In the genomic region with DNA sequence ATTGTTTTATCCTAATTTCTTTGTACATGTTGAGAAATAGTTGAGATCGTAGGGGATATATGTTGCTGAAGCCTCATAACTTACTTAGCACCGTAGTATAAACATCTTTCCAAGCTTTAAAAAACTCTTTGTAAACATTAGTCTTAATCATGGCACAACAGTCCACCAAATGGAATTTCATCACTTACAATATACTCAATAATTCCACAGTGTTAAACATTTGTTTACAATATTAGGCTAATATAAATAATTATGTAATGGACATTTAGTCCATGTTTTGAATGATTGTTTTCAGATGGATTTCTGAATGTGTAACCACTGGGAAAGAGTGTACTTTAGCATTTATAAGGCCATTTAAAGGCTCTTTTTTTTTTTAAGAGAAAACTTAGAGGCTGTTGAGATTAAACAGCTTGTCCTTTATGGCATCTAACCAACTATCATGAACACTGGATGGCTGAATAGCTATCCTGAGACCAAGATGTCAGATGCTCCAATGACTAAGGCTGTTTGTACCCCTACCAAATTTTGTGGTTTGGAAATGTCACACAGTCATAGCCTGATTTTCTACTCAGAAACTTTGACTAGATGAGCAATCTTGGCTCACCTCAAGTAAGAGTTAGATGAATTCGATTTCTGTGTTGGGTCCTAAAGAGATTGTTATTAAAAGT, we compare ENCODE assay signal across 26 cellular contexts.
DNase-seq lines count a peak whose midpoint lies in the region; ATAC-seq and TF ChIP-seq lines count a peak whose summit lies in the region.
"Had no signal": no experiment of that assay in that cellular context is flagged by ENCODE, and none has a peak within 500 bp of the region (broad histone marks: within the 10 kb centered on the region; RNA-seq: fewer than 3 reads in every experiment).

No MANE protein-coding gene starts in this region.

- H3K27me3 ChIP-seq in gastroesophageal sphincter (no peaks in the 10 kb centered on the region), muscle layer of duodenum (ENCODE audit: low read depth, low read length) (no peaks in the 10 kb centered on the region), transverse colon (no peaks in the 10 kb centered on the region)
- H3K27me3 ChIP-seq: BE2C had no signal

- H3K36me3 Mint-ChIP-seq in activated CD4-positive, alpha-beta T cell treated with anti-CD3 and anti-CD28 coated beads for 36 hours (ENCODE audit: low read depth), result no peaks in the 10 kb centered on the region
- H3K36me3 Mint-ChIP-seq: CD14-positive monocyte; CD8-positive, alpha-beta memory T cell had no signal

- POLR2A ChIA-PET in activated CD4-positive, alpha-beta T cell treated with anti-CD3 and anti-CD28 coated beads for 36 hours (lab: Charles Lee), result no interaction called here

- H3K4me1 Mint-ChIP-seq in activated CD4-positive, alpha-beta T cell treated with anti-CD3 and anti-CD28 coated beads for 36 hours, result no peaks in the 10 kb centered on the region
- H3K4me1 Mint-ChIP-seq: CD14-positive monocyte; CD8-positive, alpha-beta memory T cell had no signal

- H3K27ac ChIP-seq in gastroesophageal sphincter (peak overlapping the region in 1 of 4 donors; percentile 0), muscle layer of duodenum (ENCODE audit: low read length) (peak overlapping the region; percentile 1), transverse colon (peak overlapping the region; percentile 14 to 62 (median 52))
- H3K27ac ChIP-seq: 22Rv1, PC-9 had no signal

- H3K4me3 Mint-ChIP-seq in activated CD4-positive, alpha-beta T cell treated with anti-CD3 and anti-CD28 coated beads for 36 hours, result no peak overlapping the region
- H3K4me3 Mint-ChIP-seq: CD14-positive monocyte; CD8-positive, alpha-beta memory T cell had no signal

- intact Hi-C loops in activated CD4-positive, alpha-beta T cell treated with anti-CD3 and anti-CD28 coated beads for 36 hours (cut with DNase I, micrococcal nuclease), result no loop called here
- intact Hi-C loops in transverse colon (cut with DNase I; ENCODE audit: low total_unique reads), result no loop called here

- no peak for TF ChIP-seq EP300 in gastroesophageal sphincter (IDR thresholded peaks at IDR 0.05)
- no peak for TF ChIP-seq EP300 in transverse colon (IDR thresholded peaks at IDR 0.05; ENCODE audit: low read depth)

- no peak overlapping the region for H3K27ac Mint-ChIP-seq in activated CD4-positive, alpha-beta T cell treated with anti-CD3 and anti-CD28 coated beads for 36 hours
- H3K27ac Mint-ChIP-seq: CD14-positive monocyte; CD8-positive, alpha-beta memory T cell had no signal

- H3K4me1 ChIP-seq in gastroesophageal sphincter (peaks cover 0 to 14% (median 3%) of the 10 kb centered on the region in 3 donors), muscle layer of duodenum (ENCODE audit: control insufficient read depth in 1 of 2, insufficient read depth in 2 of 2, low read length in 2 of 2) (peaks cover 4 to 5% of the 10 kb centered on the region in 2 donors), transverse colon (peaks cover 0 to 13% (median 0%) of the 10 kb centered on the region in 4 donors)
- H3K4me1 ChIP-seq: BE2C had no signal

- TF ChIP-seq CTCF in gastroesophageal sphincter (IDR thresholded peaks at IDR 0.05) (no peak), transverse colon (IDR thresholded peaks at IDR 0.05) (no peak)

- DNase-seq in activated CD4-positive, alpha-beta T cell treated with anti-CD3 and anti-CD28 coated beads for 36 hours, result no peak
- no peak for DNase-seq in activated CD4-positive, alpha-beta T cell treated with anti-CD3 and anti-CD28 coated beads, Interleukin-2, amount 50 U/mL, for 1 hour
- DNase-seq in transverse colon (no peak), SIG-M5 (lab: John Stamatoyannopoulos, UW) (no peak)
- DNase-seq in activated CD8-positive, alpha-beta memory T cell treated with anti-CD3 and anti-CD28 coated beads, Interleukin-2, amount 50 U/mL, for 4 hours, result no peak
- DNase-seq: BE2C; CD8-positive, alpha-beta memory T cell; DMS79 treated with DMSO at 0.1 percent for 48 hours; GF-D8; Kasumi-1; NCI-H1105; NCI-H1436 treated with DMSO at 0.1 percent for 48 hours; NCI-H187 treated with DMSO at 0.1 percent for 48 hours; NCI-H2171 treated with DMSO at 0.1 percent for 48 hours; NCI-H524; NCI-H82; NK-92 treated with Interleukin-12 subunit alpha and Interleukin-12 subunit beta, amount 100 ng/mL, for 24 hours; PC-9; Right ventricle myocardium superior; RPMI8226 had no signal

- CTCF ChIA-PET in activated CD4-positive, alpha-beta T cell treated with anti-CD3 and anti-CD28 coated beads for 36 hours (lab: Charles Lee), result no interaction called here

- no peaks in the 10 kb centered on the region for H3K36me3 ChIP-seq in gastroesophageal sphincter
- no peaks in the 10 kb centered on the region for H3K36me3 ChIP-seq in muscle layer of duodenum (ENCODE audit: control insufficient read depth in 1 of 2, insufficient read depth in 2 of 2, low read length in 2 of 2)
- no peaks in the 10 kb centered on the region for H3K36me3 ChIP-seq in transverse colon
- H3K36me3 ChIP-seq: BE2C had no signal

- 33 to 38% methylated on average over 3 of the region's 3 CpGs for WGBS in gastroesophageal sphincter (ENCODE audit: low coverage in 1 of 2), 2 donors
- 40 to 62% methylated on average over 3 of the region's 3 CpGs for WGBS in transverse colon (ENCODE audit: low coverage in 1 of 2), 2 donors

- ATAC-seq in activated CD4-positive, alpha-beta T cell treated with anti-CD3 and anti-CD28 coated beads for 36 hours, result peak; percentile 53
- ATAC-seq in gastroesophageal sphincter (peak; percentile 35), GM21619 (IDR thresholded peaks at IDR 0.05; ENCODE audit: unreplicated experiment) (no peak)
- ATAC-seq: K562 had no signal

- H3K4me3 ChIP-seq in gastroesophageal sphincter (no peak overlapping the region), muscle layer of duodenum (ENCODE audit: low read depth in 1 of 2, low read length in 2 of 2) (no peak overlapping the region), transverse colon (no peak overlapping the region)
- H3K4me3 ChIP-seq: K562, PC-9 had no signal

- H3K27me3 Mint-ChIP-seq in activated CD4-positive, alpha-beta T cell treated with anti-CD3 and anti-CD28 coated beads for 36 hours, result peaks cover 13% of the 10 kb centered on the region
- H3K27me3 Mint-ChIP-seq: CD8-positive, alpha-beta memory T cell had no signal

- no peaks in the 10 kb centered on the region for H3K9me3 Mint-ChIP-seq in activated CD4-positive, alpha-beta T cell treated with anti-CD3 and anti-CD28 coated beads for 36 hours (ENCODE audit: low read depth)

- TF ChIP-seq POLR2A in gastroesophageal sphincter (IDR thresholded peaks at IDR 0.05) (no peak), transverse colon (IDR thresholded peaks at IDR 0.05) (no peak)

- in situ Hi-C loops in transverse colon (cut with MboI; ENCODE audit: low pct_ligation_motif_present in 1 of 4, low pct_unique_long_range_greater_than_20kb in 1 of 4, low sequenced_read_pairs in 3 of 4), result no loop called here

- H3K9me3 ChIP-seq in gastroesophageal sphincter, result no peaks in the 10 kb centered on the region
- no peaks in the 10 kb centered on the region for H3K9me3 ChIP-seq in muscle layer of duodenum (ENCODE audit: control insufficient read depth in 1 of 2, low read length in 2 of 2)
- H3K9me3 ChIP-seq in transverse colon, result no peaks in the 10 kb centered on the region
- H3K9me3 ChIP-seq: BE2C had no signal
